27 cellular contexts compared by ENCODE assay signal in the genomic region with DNA sequence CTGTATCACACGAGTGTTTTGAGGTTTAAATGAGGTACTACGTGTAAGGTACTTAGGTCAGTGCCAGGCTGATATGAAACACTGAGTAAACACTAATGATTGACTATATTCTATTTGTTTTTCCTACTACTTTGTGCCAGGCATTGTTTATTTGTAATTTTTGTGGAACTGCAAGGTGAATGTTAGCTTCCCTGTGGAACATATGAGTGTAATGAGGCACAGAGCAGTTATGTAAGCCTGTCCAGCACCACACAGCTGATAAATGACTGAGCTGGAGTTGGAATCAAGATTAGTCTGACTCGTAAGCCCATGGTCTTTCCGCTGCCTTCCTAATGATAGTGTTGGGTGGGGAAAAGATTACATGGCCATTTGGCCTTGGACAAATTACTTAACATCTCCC. TPM values are rescaled to one million over a fixed set of nuclear protein-coding genes. Genes with fewer than 3 reads are reported as not detected.
DNase-seq lines count a peak whose midpoint lies in the region; ATAC-seq and TF ChIP-seq lines count a peak whose summit lies in the region.
"Had no signal": no experiment of that assay in that cellular context is flagged by ENCODE, and none has a peak within 500 bp of the region (broad histone marks: within the 10 kb centered on the region; RNA-seq: fewer than 3 reads in every experiment).

No MANE protein-coding gene starts in this region.

- intact Hi-C loops in activated B cell treated with CpG ODN at 0.5 μM for 24 hours (cut with micrococcal nuclease) (no loop called here), transverse colon (cut with DNase I; ENCODE audit: low total_unique reads) (no loop called here)
- intact Hi-C loops in activated T-helper 2 cell treated with anti-CD3 and anti-CD28 coated beads, Interferon-gamma antibody, Interleukin-2, Interleukin-4, amounts not matched to agents 10 μg/mL and 5 μg/mL and 100 μg/mL, durations not matched to agents 14 hours and 24 hours and 36 hours (cut with micrococcal nuclease), result no loop called here

- H3K4me3 Mint-ChIP-seq in activated B cell treated with CpG ODN at 0.5 μM for 24 hours, result no peak overlapping the region
- H3K4me3 Mint-ChIP-seq in activated T-helper 2 cell treated with anti-CD3 and anti-CD28 coated beads, Interferon-gamma antibody, Interleukin-2, Interleukin-4, amounts not matched to agents 10 μg/mL and 5 μg/mL and 100 μg/mL, durations not matched to agents 14 hours and 24 hours and 36 hours (ENCODE audit: low read depth), result no peak overlapping the region
- H3K4me3 Mint-ChIP-seq: activated naive CD8-positive, alpha-beta T cell treated with anti-CD3 and anti-CD28 coated beads for 36 hours; stimulated activated effector memory CD8-positive, alpha-beta T cell treated with anti-CD3 and anti-CD28 coated beads, Interleukin-12 subunit alpha, Interleukin-12 subunit beta, amount 100 ng/mL, for 72 hours had no signal

- CTCF ChIA-PET in activated B cell treated with CpG ODN at 0.5 μM for 24 hours (lab: Charles Lee), result interaction anchor here (0.6 kb wide), 1 partner anchor 822 kb away, joined by 3 read pairs; no protein-coding TSS in a partner anchor

- peak; percentile 52 for DNase-seq in LNCaP clone FGC (ENCODE audit: low read depth)
- no peak for DNase-seq in activated B cell treated with CpG ODN at 0.5 μM for 24 hours
- peak; percentile 20 for DNase-seq in iris pigment epithelial cell (ENCODE audit: low read depth)
- DNase-seq in transverse colon, result no peak
- no peak for DNase-seq in NCI-H2107 treated with DMSO at 0.1 percent for 48 hours (lab: John Stamatoyannopoulos, UW; ENCODE audit: unreplicated experiment)
- DNase-seq in activated T-helper 2 cell treated with anti-CD3 and anti-CD28 coated beads, Interferon-gamma antibody, Interleukin-2, Interleukin-4, amounts not matched to agents 10 μg/mL and 5 μg/mL and 100 μg/mL, durations not matched to agents 14 hours and 24 hours and 36 hours (ENCODE audit: low spot score), result no peak
- DNase-seq: activated CD4-positive, alpha-beta T cell treated with anti-CD3 and anti-CD28 coated beads, Interleukin-2, amount 50 U/mL, for 4 hours; activated CD4-positive, CD25-positive, alpha-beta regulatory T cell; activated effector memory CD4-positive, alpha-beta T cell treated with Interleukin-2 at 50 U/mL for 16 hours; activated naive CD8-positive, alpha-beta T cell treated with anti-CD3 and anti-CD28 coated beads for 36 hours; Calu3; DND-41; foreskin melanocyte; naive B cell; NCI-H2081 treated with DMSO at 0.1 percent for 48 hours; NCI-H510A; SK-N-SH; stimulated activated CD4-positive, alpha-beta T cell treated with anti-CD3 and anti-CD28 coated beads, Interleukin-2, amount 100 ng/mL, for 24 hours; testis; uterus had no signal

- H3K4me3 ChIP-seq in LNCaP clone FGC (ENCODE audit: low read depth, low read length), result no peak overlapping the region
- H3K4me3 ChIP-seq in transverse colon, result no peak overlapping the region
- H3K4me3 ChIP-seq: BLaER1, GM12878, skin epidermis, testis, uterus had no signal

- WGBS in transverse colon (ENCODE audit: low coverage in 1 of 2), 2 donors, result 61 to 73% methylated on average over 3 to 4 of the region's 4 CpGs

- no peaks in the 10 kb centered on the region for H3K36me3 Mint-ChIP-seq in activated B cell treated with CpG ODN at 0.5 μM for 24 hours (ENCODE audit: low read depth)
- H3K36me3 Mint-ChIP-seq in activated T-helper 2 cell treated with anti-CD3 and anti-CD28 coated beads, Interferon-gamma antibody, Interleukin-2, Interleukin-4, amounts not matched to agents 10 μg/mL and 5 μg/mL and 100 μg/mL, durations not matched to agents 14 hours and 24 hours and 36 hours (ENCODE audit: low read depth), result no peaks in the 10 kb centered on the region
- H3K36me3 Mint-ChIP-seq: activated naive CD8-positive, alpha-beta T cell treated with anti-CD3 and anti-CD28 coated beads for 36 hours; naive B cell; stimulated activated effector memory CD8-positive, alpha-beta T cell treated with anti-CD3 and anti-CD28 coated beads, Interleukin-12 subunit alpha, Interleukin-12 subunit beta, amount 100 ng/mL, for 72 hours had no signal

- no peaks in the 10 kb centered on the region for H3K36me3 ChIP-seq in transverse colon
- H3K36me3 ChIP-seq: BLaER1, uterus had no signal

- TF ChIP-seq EP300 in transverse colon (IDR thresholded peaks at IDR 0.05; ENCODE audit: low read depth), result no peak

- peaks cover 70% of the 10 kb centered on the region for H3K4me1 Mint-ChIP-seq in activated B cell treated with CpG ODN at 0.5 μM for 24 hours
- peaks cover 22% of the 10 kb centered on the region for H3K4me1 Mint-ChIP-seq in activated T-helper 2 cell treated with anti-CD3 and anti-CD28 coated beads, Interferon-gamma antibody, Interleukin-2, Interleukin-4, amounts not matched to agents 10 μg/mL and 5 μg/mL and 100 μg/mL, durations not matched to agents 14 hours and 24 hours and 36 hours (ENCODE audit: low read depth)

- peak overlapping the region; percentile 22; the same call in 1 of the 2 replicates for H3K27ac ChIP-seq in C4-2B
- H3K27ac ChIP-seq in transverse colon, result no peak overlapping the region
- H3K27ac ChIP-seq: testis, uterus had no signal

- no peak for TF ChIP-seq CTCF in C4-2B (conservative IDR thresholded peaks at IDR 0.05)
- TF ChIP-seq CTCF in LNCaP clone FGC (IDR thresholded peaks at IDR 0.05; ENCODE audit: control insufficient read depth, extremely low read depth, insufficient read depth), result no peak
- TF ChIP-seq CTCF in activated B cell treated with CpG ODN at 0.5 μM for 24 hours (IDR thresholded peaks at IDR 0.05), result no peak
- no peak for TF ChIP-seq CTCF in transverse colon (IDR thresholded peaks at IDR 0.05)

- TF ChIP-seq POLR2A in transverse colon (IDR thresholded peaks at IDR 0.05), result no peak

- ATAC-seq in activated B cell treated with CpG ODN at 0.5 μM for 24 hours (ENCODE audit: low read depth) (no peak), HG03378 (IDR thresholded peaks at IDR 0.05; ENCODE audit: unreplicated experiment) (no peak)
- ATAC-seq: GM12878; left colon; stimulated activated effector memory CD8-positive, alpha-beta T cell treated with anti-CD3 and anti-CD28 coated beads, Interleukin-12 subunit alpha, Interleukin-12 subunit beta, amount 100 ng/mL, for 72 hours had no signal

- POLR2A ChIA-PET in activated B cell treated with CpG ODN at 0.5 μM for 24 hours (lab: Charles Lee), result no interaction called here

- in situ Hi-C loops in transverse colon (cut with MboI; ENCODE audit: low pct_ligation_motif_present in 1 of 4, low pct_unique_long_range_greater_than_20kb in 1 of 4, low sequenced_read_pairs in 3 of 4), result no loop called here

- H3K9me3 Mint-ChIP-seq in activated B cell treated with CpG ODN at 0.5 μM for 24 hours, result no peaks in the 10 kb centered on the region
- H3K9me3 Mint-ChIP-seq in activated T-helper 2 cell treated with anti-CD3 and anti-CD28 coated beads, Interferon-gamma antibody, Interleukin-2, Interleukin-4, amounts not matched to agents 10 μg/mL and 5 μg/mL and 100 μg/mL, durations not matched to agents 14 hours and 24 hours and 36 hours, result no peaks in the 10 kb centered on the region
- H3K9me3 Mint-ChIP-seq: activated naive CD8-positive, alpha-beta T cell treated with anti-CD3 and anti-CD28 coated beads for 36 hours; naive B cell; stimulated activated effector memory CD8-positive, alpha-beta T cell treated with anti-CD3 and anti-CD28 coated beads, Interleukin-12 subunit alpha, Interleukin-12 subunit beta, amount 100 ng/mL, for 72 hours had no signal

- peaks cover 31% of the 10 kb centered on the region for H3K27me3 ChIP-seq in transverse colon
- H3K27me3 ChIP-seq: testis, uterus had no signal

- no peaks in the 10 kb centered on the region for H3K9me3 ChIP-seq in transverse colon
- H3K9me3 ChIP-seq: BLaER1, SK-N-SH, testis, uterus had no signal

- H3K27ac Mint-ChIP-seq in activated B cell treated with CpG ODN at 0.5 μM for 24 hours, result peak overlapping the region; percentile 82
- H3K27ac Mint-ChIP-seq in activated T-helper 2 cell treated with anti-CD3 and anti-CD28 coated beads, Interferon-gamma antibody, Interleukin-2, Interleukin-4, amounts not matched to agents 10 μg/mL and 5 μg/mL and 100 μg/mL, durations not matched to agents 14 hours and 24 hours and 36 hours, result no peak overlapping the region
- H3K27ac Mint-ChIP-seq: activated naive CD8-positive, alpha-beta T cell treated with anti-CD3 and anti-CD28 coated beads for 36 hours; stimulated activated effector memory CD8-positive, alpha-beta T cell treated with anti-CD3 and anti-CD28 coated beads, Interleukin-12 subunit alpha, Interleukin-12 subunit beta, amount 100 ng/mL, for 72 hours had no signal

- peaks cover 0 to 11% (median 1%) of the 10 kb centered on the region in 4 donors for H3K4me1 ChIP-seq in transverse colon
- H3K4me1 ChIP-seq: testis, uterus had no signal

- peaks cover 3% of the 10 kb centered on the region for H3K27me3 Mint-ChIP-seq in activated B cell treated with CpG ODN at 0.5 μM for 24 hours
- peaks cover 24% of the 10 kb centered on the region for H3K27me3 Mint-ChIP-seq in activated T-helper 2 cell treated with anti-CD3 and anti-CD28 coated beads, Interferon-gamma antibody, Interleukin-2, Interleukin-4, amounts not matched to agents 10 μg/mL and 5 μg/mL and 100 μg/mL, durations not matched to agents 14 hours and 24 hours and 36 hours (ENCODE audit: low read depth)

RNA-seq across cellular contexts. Expression of a gene that starts 5.9 kb away (rescaled TPM):
- total RNA-seq in activated B cell treated with CpG ODN at 0.5 μM for 24 hours (21.3 and 27.5 TPM in 2 replicates), transverse colon (10 to 100 TPM in 1 of 4 donors, 1 to 10 TPM in 3; 2.4 to 20.6 (median 5.9) TPM)
- 0.44 and 0.52 TPM in 2 replicates for total RNA-seq in activated T-helper 2 cell treated with anti-CD3 and anti-CD28 coated beads, Interferon-gamma antibody, Interleukin-2, Interleukin-4, amounts not matched to agents 10 μg/mL and 5 μg/mL and 100 μg/mL, durations not matched to agents 14 hours and 24 hours and 36 hours

RNA-seq across cellular contexts. Expression of a gene that starts 42.4 kb away (rescaled TPM):
- 18.8 and 20.1 TPM in 2 replicates for total RNA-seq in activated B cell treated with CpG ODN at 0.5 μM for 24 hours
- 10 to 100 TPM in 2 of 4 donors, 1 to 10 TPM in 2; 2.6 to 18.2 (median 10.6) TPM for total RNA-seq in transverse colon
- 17.9 and 18.1 TPM in 2 replicates for total RNA-seq in activated T-helper 2 cell treated with anti-CD3 and anti-CD28 coated beads, Interferon-gamma antibody, Interleukin-2, Interleukin-4, amounts not matched to agents 10 μg/mL and 5 μg/mL and 100 μg/mL, durations not matched to agents 14 hours and 24 hours and 36 hours

Comparison
In these comparisons a context has a peak if more than half of its experiments do, and no peak if none do; other contexts are left out.
1. DNase-seq: peak in LNCaP clone FGC (single experiment) and iris pigment epithelial cell (single experiment); none in activated B cell treated with CpG ODN at 0.5 μM for 24 hours (single experiment), transverse colon (single experiment), NCI-H2107 treated with DMSO at 0.1 percent for 48 hours (single experiment) and activated T-helper 2 cell treated with anti-CD3 and anti-CD28 coated beads, Interferon-gamma antibody, Interleukin-2, Interleukin-4, amounts not matched to agents 10 μg/mL and 5 μg/mL and 100 μg/mL, durations not matched to agents 14 hours and 24 hours and 36 hours (single experiment).